12 cellular contexts compared by ENCODE assay signal in the genomic region with DNA sequence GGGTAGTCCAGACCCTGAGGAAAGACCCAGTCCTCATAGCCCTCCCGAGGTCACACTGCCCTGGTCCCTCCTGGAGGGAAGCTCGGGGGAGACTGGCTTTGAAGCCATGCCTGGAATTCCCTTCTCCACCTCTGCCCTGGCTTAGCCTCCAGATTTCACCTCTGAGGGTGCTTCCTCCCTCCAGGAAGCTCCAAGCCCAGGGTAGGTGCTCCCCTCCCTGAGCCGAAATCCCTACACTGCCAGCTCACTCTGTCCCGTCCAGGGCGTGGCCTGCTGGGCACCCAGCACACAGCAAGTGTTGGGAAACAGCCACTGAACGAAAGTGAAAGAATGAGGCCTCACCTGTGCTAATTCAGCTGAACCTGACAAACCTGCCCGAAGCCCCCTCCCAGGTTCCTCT. TPM values are rescaled to one million over a fixed set of nuclear protein-coding genes. Genes with fewer than 3 reads are reported as not detected.
DNase-seq lines count a peak whose midpoint lies in the region; ATAC-seq and TF ChIP-seq lines count a peak whose summit lies in the region.
"Had no signal": no experiment of that assay in that cellular context is flagged by ENCODE, and none has a peak within 500 bp of the region (broad histone marks: within the 10 kb centered on the region; RNA-seq: fewer than 3 reads in every experiment).

No MANE protein-coding gene starts in this region.

- no peaks in the 10 kb centered on the region for H3F3A ChIP-seq in MM.1S (ENCODE audit: insufficient read depth, low read length)

- H3K4me1 ChIP-seq in MM.1S (ENCODE audit: low read length) (peaks cover 7% of the 10 kb centered on the region; the same call in 1 of the 2 replicates), urinary bladder (ENCODE audit: insufficient read depth) (no peaks in the 10 kb centered on the region)

- WGBS in urinary bladder, result 84% methylated on average over 7 of the region's 7 CpGs

- TF ChIP-seq CTCF in MM.1S (IDR thresholded peaks at IDR 0.05; ENCODE audit: low read length), result no peak
- TF ChIP-seq CTCF in epithelial cell of esophagus (IDR thresholded peaks at IDR 0.05; ENCODE audit: insufficient read depth, low read depth, low read length, missing control alignments), result no peak

- DNase-seq in MM.1S (peak; percentile 56), epithelial cell of esophagus (ENCODE audit: low read depth) (peak; percentile 94), mucosa of gallbladder (ENCODE audit: low spot score) (peak; percentile 47), NCI-H524 (lab: John Stamatoyannopoulos, UW) (no peak)
- DNase-seq in stimulated activated naive CD4-positive, alpha-beta T cell (lab: John Stamatoyannopoulos, UW), result no peak
- DNase-seq: immature natural killer cell; NK-92 treated with Interleukin-12 subunit alpha and Interleukin-12 subunit beta, amount 100 ng/mL, for 24 hours had no signal

- H3K4me2 ChIP-seq in MM.1S (ENCODE audit: low read depth, low read length), result peak overlapping the region; percentile 80

- no peaks in the 10 kb centered on the region for H3K36me3 ChIP-seq in MM.1S (replicated peaks; ENCODE audit: insufficient read depth, low read length)
- no peaks in the 10 kb centered on the region for H3K36me3 ChIP-seq in urinary bladder (ENCODE audit: insufficient read depth)
- H3K36me3 ChIP-seq: neutrophil had no signal

- no peaks in the 10 kb centered on the region for H3K9me3 ChIP-seq in MM.1S (replicated peaks; ENCODE audit: insufficient read depth, low read length)
- H3K9me3 ChIP-seq: neutrophil had no signal

- peak overlapping the region; percentile 53 for H3K4me3 ChIP-seq in MM.1S (ENCODE audit: low read length)
- H3K4me3 ChIP-seq in epithelial cell of esophagus (ENCODE audit: low read length), result no peak overlapping the region
- no peak overlapping the region for H3K4me3 ChIP-seq in urinary bladder (ENCODE audit: low read depth, low read length)
- H3K4me3 ChIP-seq: coronary artery had no signal

- ATAC-seq in GM18502 (IDR thresholded peaks at IDR 0.05; ENCODE audit: poor library complexity, unreplicated experiment), result no peak

- H3K27me3 ChIP-seq in MM.1S (replicated peaks; ENCODE audit: insufficient read depth, low read length), result peaks cover 43% of the 10 kb centered on the region

- no peaks in the 10 kb centered on the region for H3K79me2 ChIP-seq in MM.1S (ENCODE audit: low read length)

- no peak overlapping the region for H3K9ac ChIP-seq in MM.1S (ENCODE audit: low read length)

- peak overlapping the region; percentile 66 for H2AFZ ChIP-seq in MM.1S (ENCODE audit: low read length)

- H3K9me2 ChIP-seq in MM.1S (replicated peaks; ENCODE audit: insufficient read depth, low read length), result no peaks in the 10 kb centered on the region

- H3K27ac ChIP-seq in MM.1S (ENCODE audit: low read length) (no peak overlapping the region), urinary bladder (ENCODE audit: low read depth) (peak overlapping the region; percentile 74)
- H3K27ac ChIP-seq: coronary artery, neutrophil had no signal

- H4K20me1 ChIP-seq in MM.1S (ENCODE audit: insufficient read depth, low read length), result no peaks in the 10 kb centered on the region

RNA-seq across cellular contexts. Expression of a gene that starts 6.0 kb away (rescaled TPM):
- total RNA-seq in mucosa of gallbladder (20.6 TPM), urinary bladder (7.1 TPM)
- polyA plus RNA-seq in urinary bladder, result 4.3 TPM

RNA-seq across cellular contexts. Expression of a gene that starts 19.5 kb away (rescaled TPM):
- total RNA-seq in mucosa of gallbladder (18.5 TPM), urinary bladder (9.9 TPM)
- polyA plus RNA-seq in urinary bladder, result 5.8 TPM

RNA-seq across cellular contexts. Expression of a gene that starts 47.4 kb away (rescaled TPM):
- total RNA-seq in mucosa of gallbladder, result 3.1 TPM
- total RNA-seq in urinary bladder, result 0.58 TPM
- polyA plus RNA-seq in urinary bladder, result 0.53 TPM
- polyA plus RNA-seq: BJ, immature natural killer cell had no signal

RNA-seq across cellular contexts. Expression of a gene that starts 52.2 kb away (rescaled TPM):
- total RNA-seq in mucosa of gallbladder, result 0.09 TPM
- total RNA-seq in urinary bladder, result 0.53 TPM
- polyA plus RNA-seq in urinary bladder, result 0.03 TPM
- polyA plus RNA-seq: BJ, immature natural killer cell had no signal

Comparison
In these comparisons a context has a peak if more than half of its experiments do, and no peak if none do; other contexts are left out.
1. DNase-seq: peak in MM.1S (single experiment), epithelial cell of esophagus (single experiment) and mucosa of gallbladder (single experiment); none in stimulated activated naive CD4-positive, alpha-beta T cell (0 of 6) and NCI-H524 (0 of 2).